Comparison of ENCODE assay signal across 8 cellular contexts in genomic region chrX:2312192-2312591, GRCh38.
A peak's percentile ranks its signal among the peaks of the same experiment; 100 is the strongest.
DNase-seq lines count a peak whose midpoint lies in the region; ATAC-seq, FAIRE-seq and TF ChIP-seq lines count a peak whose summit lies in the region.
"Not testable (repeated sequence)": the region's sequence is repeated elsewhere in the genome, so short reads cannot be mapped to it uniquely, and the experiment has no call there.

No MANE protein-coding gene starts in this region.

- H3K27me3 Mint-ChIP-seq in H9 (ENCODE audit: low read depth); glutamatergic neuron (ENCODE audit: unreplicated experiment): not testable (repeated sequence)

- H3K9ac ChIP-seq in BLaER1; H9 (ENCODE audit: extremely low read depth, insufficient read length, low read length); HUES48 (ENCODE audit: low read depth, low read length); K562 (ENCODE audit: insufficient read depth in 1 of 2, low read depth in 2 of 2, low read length in 2 of 2); H1 (replicated peaks in 1 of 4; ENCODE audit: extremely low read depth in 1 of 4, low read depth in 3 of 4, low read length in 3 of 4); neural cell (ENCODE audit: low read length); neuronal stem cell (ENCODE audit: low read depth, low read length, poor library complexity): not testable (repeated sequence)

- not testable (repeated sequence) for H3K79me2 ChIP-seq in H9 (ENCODE audit: insufficient read depth, low read length); K562 (ENCODE audit: control insufficient read depth, insufficient read depth, low read length); H1 (ENCODE audit: control insufficient read depth in 1 of 2, insufficient read depth in 2 of 2, low read length in 2 of 2); neural cell (replicated peaks; ENCODE audit: insufficient read depth, low read length)

- intact Hi-C loops in K562 (cut with micrococcal nuclease): not testable (repeated sequence)

- in situ Hi-C loops in K562 (cut with MboI): not testable (repeated sequence)

- not testable (repeated sequence) for H4K91ac ChIP-seq in H9 (ENCODE audit: insufficient read length, low read depth, low read length); H1 (replicated peaks; ENCODE audit: insufficient read length, low read length); neuronal stem cell (ENCODE audit: low read depth, low read length, poor library complexity)

- H3K9me3 ChIP-seq in BLaER1: peaks cover 18% of the 10 kb centered on the region
- H3K9me3 ChIP-seq in H9 (ENCODE audit: control insufficient read depth, low read depth, low read length); HUES48 (ENCODE audit: control insufficient read depth, insufficient read depth, low read length); K562 (replicated peaks; ENCODE audit: control insufficient read depth, insufficient read depth, low read depth, low read length); H1 (ENCODE audit: insufficient read depth in 2 of 2, low read depth in 1 of 2, low read length in 1 of 2); neural cell (ENCODE audit: low read length); neuronal stem cell (replicated peaks in 1 of 2; ENCODE audit: control insufficient read depth in 2 of 2, insufficient read depth in 1 of 2, low read depth in 1 of 2, low read length in 2 of 2): not testable (repeated sequence)

- H2AFZ ChIP-seq in H9 (ENCODE audit: low read length); K562 (ENCODE audit: low read depth, low read length); H1 (ENCODE audit: low read length); neural cell (ENCODE audit: low read depth, low read length); neuronal stem cell (ENCODE audit: low read length): not testable (repeated sequence)

- BruUV-seq in K562 (replicated peaks; lab: Mats Ljungman, UMichigan): not testable (repeated sequence)

- H3K4me1 Mint-ChIP-seq in H9 (peaks cover 16 to 19% of the 10 kb centered on the region in 2 experiments), glutamatergic neuron (ENCODE audit: low read depth, unreplicated experiment) (peaks cover 13% of the 10 kb centered on the region)

- peak overlapping the region; percentile 64 for H3K4me2 ChIP-seq in BLaER1
- not testable (repeated sequence) for H3K4me2 ChIP-seq in H9 (ENCODE audit: insufficient read depth, insufficient read length, low read length); K562 (ENCODE audit: insufficient read depth, low read length); H1 (ENCODE audit: insufficient read depth in 1 of 2, low read depth in 2 of 2, low read length in 2 of 2); neural cell (ENCODE audit: low read length); neuronal stem cell (ENCODE audit: insufficient read depth, low read length, poor library complexity, severe bottlenecking)

- DNase-seq in H9; K562 (ENCODE audit: extremely low read depth in 1 of 4, low spot score in 3 of 4); H1 (ENCODE audit: low read depth in 1 of 2, low spot score in 2 of 2); glutamatergic neuron; neuronal stem cell (ENCODE audit: low spot score): not testable (repeated sequence)

- not testable (repeated sequence) for H3K14ac ChIP-seq in H9 (ENCODE audit: insufficient read depth, low read length); H1 (ENCODE audit: insufficient read length); neuronal stem cell (ENCODE audit: low read length)

- not testable (repeated sequence) for H3K4ac ChIP-seq in H9 (ENCODE audit: low read depth, low read length); H1 (replicated peaks; ENCODE audit: insufficient read length, low read depth, low read length); neuronal stem cell (ENCODE audit: low read length)

- not testable (repeated sequence) for H3K27ac ChIP-seq in BLaER1; H9 (ENCODE audit: insufficient read length, low read depth, low read length); K562 (ENCODE audit: extremely low read depth, low read depth, low read length)
- H3K27ac ChIP-seq in HUES48 (ENCODE audit: low read depth, low read length) (peak overlapping the region; percentile 6), H1 (ENCODE audit: low read depth, low read length) (0 out of 2 replicates have a peak overlapping the region, but pooled peaks have one; percentile 18), neural cell (ENCODE audit: low read length) (peak overlapping the region; percentile 86), neuronal stem cell (replicated peaks; ENCODE audit: low read length) (peak overlapping the region; percentile 85)

- not testable (repeated sequence) for H3K56ac ChIP-seq in H9 (ENCODE audit: insufficient read length, low read depth, low read length); H1 (replicated peaks; ENCODE audit: insufficient read length, low read depth, low read length)

- POLR2A ChIA-PET in K562 (lab: Yijun Ruan, JAX); H1 (lab: Charles Lee; ENCODE audit: partially characterized antibody): not testable (repeated sequence)

- H3K9me1 ChIP-seq in K562 (ENCODE audit: control insufficient read depth, insufficient read depth, low read length): not testable (repeated sequence)

- ATAC-seq in K562: not testable (repeated sequence)

- not testable (repeated sequence) for H4K5ac ChIP-seq in H9 (ENCODE audit: insufficient read length, low read depth, low read length); H1 (ENCODE audit: insufficient read length, low read depth, low read length)

- TF ChIP-seq EP300 in K562 (IDR thresholded peaks at IDR 0.05; ENCODE audit: low read length); H1 (IDR thresholded peaks at IDR 0.05; ENCODE audit: borderline replicate concordance in 1 of 2, low read depth in 2 of 2, low read length in 2 of 2); neural cell (conservative IDR thresholded peaks at IDR 0.05; ENCODE audit: poor library complexity, severe bottlenecking): not testable (repeated sequence)

- no CpG with 5 or more reads among the region's 4 CpGs for WGBS in H9 (ENCODE audit: extremely low coverage, insufficient read length, low lambda C conversion rate)
- WGBS in K562 (ENCODE audit: insufficient coverage, low coverage, missing lambda C conversion rate): 0% methylated on average over 1 of the region's 4 CpGs
- 96% methylated on average over 4 of the region's 4 CpGs; no CpG with 5 or more reads in 1 of the 2 experiments for WGBS in H1 (ENCODE audit: extremely low coverage in 1 of 2, insufficient coverage in 1 of 2, insufficient read length in 1 of 2, insufficient replicate concordance in 2 of 2, low coverage in 1 of 2, low lambda C conversion rate in 2 of 2, missing lambda C conversion rate in 1 of 2), 2 experiments
- WGBS in neuronal stem cell (ENCODE audit: extremely low coverage in 2 of 2, insufficient read length in 2 of 2, insufficient replicate concordance in 1 of 2), 2 donors: no CpG with 5 or more reads among the region's 4 CpGs

- not testable (repeated sequence) for H3T11ph ChIP-seq in H9 (ENCODE audit: low read length)

- H3K79me1 ChIP-seq in H9 (ENCODE audit: insufficient read depth, low read depth, low read length, poor library complexity, severe bottlenecking); H1 (ENCODE audit: low read depth, low read length); neuronal stem cell (ENCODE audit: low read depth, low read length): not testable (repeated sequence)

- not testable (repeated sequence) for FAIRE-seq in K562 (lab: Jason Lieb, UNC); H1 (lab: Jason Lieb, UNC)

- H3K23me2 ChIP-seq in H9 (ENCODE audit: insufficient read length, low read depth, low read length, poor library complexity, severe bottlenecking); H1 (ENCODE audit: low read depth, low read length): not testable (repeated sequence)

- H2BK5ac ChIP-seq in H9 (ENCODE audit: insufficient read length, low read length); H1 (ENCODE audit: low read depth, low read length); neuronal stem cell (ENCODE audit: low read length): not testable (repeated sequence)

- not testable (repeated sequence) for H4K8ac ChIP-seq in H9 (replicated peaks; ENCODE audit: insufficient read length, low read depth, low read length); H1 (ENCODE audit: extremely low read depth, insufficient read depth, low read length); neuronal stem cell (ENCODE audit: low read depth, low read length)

- peaks cover 45% of the 10 kb centered on the region for H3K36me3 ChIP-seq in BLaER1
- not testable (repeated sequence) for H3K36me3 ChIP-seq in HUES48 (ENCODE audit: control insufficient read depth, insufficient read depth, low read length); K562 (ENCODE audit: control insufficient read depth, insufficient read depth, low read length); H1 (ENCODE audit: control insufficient read depth in 2 of 4, insufficient read depth in 4 of 4, low read length in 3 of 4); neural cell (ENCODE audit: insufficient read depth, low read length); neuronal stem cell (replicated peaks in 1 of 2; ENCODE audit: control insufficient read depth in 2 of 2, insufficient read depth in 2 of 2, low read length in 2 of 2)

- not testable (repeated sequence) for TF ChIP-seq POLR2A in K562 (conservative IDR thresholded peaks at IDR 0.05); H1 (IDR thresholded peaks at IDR 0.05; ENCODE audit: control extremely low read depth in 1 of 2, low read depth in 2 of 2, low read length in 2 of 2)

- not testable (repeated sequence) for H2BK12ac ChIP-seq in H9 (ENCODE audit: insufficient read length, low read depth, low read length); H1 (ENCODE audit: low read depth, low read length); neuronal stem cell (ENCODE audit: low read length)

- H3K9me3 Mint-ChIP-seq in H9; glutamatergic neuron (ENCODE audit: unreplicated experiment): not testable (repeated sequence)

- not testable (repeated sequence) for H3F3A ChIP-seq in neural cell (ENCODE audit: insufficient read depth, low read length, poor library complexity, severe bottlenecking)

- CTCF ChIA-PET in K562 (lab: Yijun Ruan, JAX; ENCODE audit: low intra/inter-chr PET ratio); H1 (lab: Charles Lee; ENCODE audit: partially characterized antibody): not testable (repeated sequence)

- H3K4me3 Mint-ChIP-seq in H9; glutamatergic neuron (ENCODE audit: unreplicated experiment): not testable (repeated sequence)

- H3K4me1 ChIP-seq in BLaER1 (peaks cover 14% of the 10 kb centered on the region), neuronal stem cell (ENCODE audit: control insufficient read depth in 2 of 2, insufficient read depth in 1 of 2, low read depth in 1 of 2, low read length in 2 of 2) (peaks cover 9 to 10% of the 10 kb centered on the region in 2 donors)
- not testable (repeated sequence) for H3K4me1 ChIP-seq in H9 (ENCODE audit: insufficient read depth, low read length); HUES48 (ENCODE audit: control insufficient read depth, insufficient read depth, low read length); K562 (replicated peaks in 1 of 2; ENCODE audit: control insufficient read depth in 2 of 2, insufficient read depth in 2 of 2, low read length in 2 of 2); H1 (replicated peaks in 1 of 4; ENCODE audit: control insufficient read depth in 3 of 4, insufficient read depth in 4 of 4, low read length in 3 of 4)

- not testable (repeated sequence) for TF ChIP-seq CTCF in H9 (conservative IDR thresholded peaks at IDR 0.05); K562 (IDR thresholded peaks at IDR 0.05 in 2 of 3, conservative IDR thresholded peaks at IDR 0.05 in 1 of 3; ENCODE audit: insufficient read depth in 2 of 3, low read depth in 1 of 3, low read length in 3 of 3); H1 (IDR thresholded peaks at IDR 0.05; ENCODE audit: control extremely low read depth in 1 of 3, insufficient read depth in 1 of 3, low read depth in 1 of 3, low read length in 3 of 3); glutamatergic neuron (IDR thresholded peaks at IDR 0.05; ENCODE audit: partially characterized antibody, unreplicated experiment); neural cell (IDR thresholded peaks at IDR 0.05; ENCODE audit: poor library complexity, severe bottlenecking)

- TF ChIP-seq RAD21 in K562 (CRISPR knock-in tag; conservative IDR thresholded peaks at IDR 0.05 in 1 of 2, IDR thresholded peaks at IDR 0.05 in 1 of 2); H1 (IDR thresholded peaks at IDR 0.05 in 1 of 2, conservative IDR thresholded peaks at IDR 0.05 in 1 of 2; ENCODE audit: low read depth in 2 of 2, low read length in 2 of 2); neural cell (conservative IDR thresholded peaks at IDR 0.05): not testable (repeated sequence)

- H3K4me3 ChIP-seq in BLaER1; HUES48 (ENCODE audit: low read depth, low read length); K562; H1 (ENCODE audit: extremely low read depth in 1 of 4, insufficient read depth in 2 of 4, low read depth in 3 of 4, low read length in 4 of 4); neuronal stem cell (ENCODE audit: low read length in 2 of 2): not testable (repeated sequence)
- H3K4me3 ChIP-seq in neural cell (ENCODE audit: low read length): peak overlapping the region; percentile 48

- H4K20me1 ChIP-seq in BLaER1: peaks cover 39% of the 10 kb centered on the region; the same call in 1 of the 2 replicates
- H4K20me1 ChIP-seq in H9 (ENCODE audit: control insufficient read depth, insufficient read depth, insufficient read length); K562 (replicated peaks; ENCODE audit: control insufficient read depth, insufficient read depth, low read length); H1 (replicated peaks in 1 of 2; ENCODE audit: control insufficient read depth in 1 of 2, insufficient read depth in 2 of 2, low read length in 2 of 2); neural cell (ENCODE audit: insufficient read depth): not testable (repeated sequence)

- not testable (repeated sequence) for H2BK120ac ChIP-seq in H9 (ENCODE audit: low read depth, low read length, poor library complexity, severe bottlenecking); H1 (replicated peaks; ENCODE audit: low read depth, low read length); neuronal stem cell (ENCODE audit: low read depth, low read length)

- H3K27ac Mint-ChIP-seq in H9: peak overlapping the region in 2 of 3 experiments; percentile 19 to 95; a peak in 3 of 7 replicates
- peak overlapping the region; percentile 11 for H3K27ac Mint-ChIP-seq in glutamatergic neuron (ENCODE audit: unreplicated experiment)

- not testable (repeated sequence) for H3K27me3 ChIP-seq in BLaER1; H9 (ENCODE audit: insufficient read depth, low read length); HUES48 (ENCODE audit: control insufficient read depth, insufficient read depth, low read length); K562 (ENCODE audit: control insufficient read depth in 2 of 2, insufficient read depth in 2 of 2, low read length in 2 of 2); H1 (replicated peaks in 1 of 4; ENCODE audit: control insufficient read depth in 3 of 4, extremely low read depth in 1 of 4, insufficient read depth in 3 of 4, low read length in 3 of 4); neural cell (ENCODE audit: insufficient read depth, low read depth, low read length); neuronal stem cell (ENCODE audit: control insufficient read depth in 3 of 3, insufficient read depth in 3 of 3, low read depth in 1 of 3, low read length in 3 of 3)

- not testable (repeated sequence) for H3K18ac ChIP-seq in H9 (ENCODE audit: insufficient read length, low read depth, low read length); H1 (ENCODE audit: extremely low read depth, low read length); neuronal stem cell (ENCODE audit: low read length)

- not testable (repeated sequence) for H2AK5ac ChIP-seq in H9 (ENCODE audit: insufficient read length, low read length); H1 (ENCODE audit: low read depth, low read length); neuronal stem cell (ENCODE audit: low read depth, low read length)

- H3K9me2 ChIP-seq in neural cell (ENCODE audit: insufficient read depth, low read length): not testable (repeated sequence)

- not testable (repeated sequence) for H2BK15ac ChIP-seq in H9 (ENCODE audit: low read depth, low read length); H1 (ENCODE audit: low read length); neuronal stem cell (ENCODE audit: low read length)

- H2BK20ac ChIP-seq in H9 (ENCODE audit: low read depth, low read length, poor library complexity, severe bottlenecking); H1 (ENCODE audit: low read length): not testable (repeated sequence)

- peaks cover 0 to 11% (median 4%) of the 10 kb centered on the region in 3 experiments for H3K36me3 Mint-ChIP-seq in H9 (ENCODE audit: insufficient read depth in 1 of 3, low read depth in 3 of 3)
- H3K36me3 Mint-ChIP-seq in glutamatergic neuron (ENCODE audit: unreplicated experiment): not testable (repeated sequence)

- H3K23ac ChIP-seq in H9 (ENCODE audit: insufficient read length, low read depth, low read length); H1 (ENCODE audit: insufficient read length); neuronal stem cell (ENCODE audit: low read depth, low read length, poor library complexity): not testable (repeated sequence)
